7 cellular contexts compared by ENCODE assay signal in the genomic region with DNA sequence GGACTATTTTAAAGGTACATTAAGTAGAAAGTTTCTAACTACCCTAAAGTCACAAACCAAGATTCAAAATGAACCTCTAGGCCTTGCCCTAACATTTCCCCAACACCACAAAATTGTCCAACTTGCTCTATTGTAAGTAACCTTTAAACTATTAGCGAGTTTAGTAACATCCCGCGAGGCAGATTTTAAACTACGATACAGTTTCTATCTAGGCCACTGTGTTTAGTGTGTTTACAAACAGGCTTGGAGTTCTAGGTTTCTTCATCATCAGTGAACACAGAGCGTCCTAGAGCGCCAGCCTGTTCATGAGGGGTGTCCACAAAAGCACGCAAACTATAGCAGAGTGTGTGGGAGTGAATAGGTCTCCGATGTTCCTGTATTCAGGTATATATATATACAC.
"Had no signal": no experiment of that assay in that cellular context is flagged by ENCODE, and none has a peak within 500 bp of the region (broad histone marks: within the 10 kb centered on the region; RNA-seq: fewer than 3 reads in every experiment).

No MANE protein-coding gene starts in this region.

- H3K9ac ChIP-seq: KMS-11 had no signal

- H3K27ac ChIP-seq: HL-60, KMS-11 had no signal

- DNase-seq: H9, HCEC 1CT, IMR-90, KBM-7 had no signal

- ATAC-seq: GM23338 had no signal

- H3K4me3 ChIP-seq: GM23338 had no signal
